Comparison of ENCODE assay signal across 1 cellular context in the genomic region with DNA sequence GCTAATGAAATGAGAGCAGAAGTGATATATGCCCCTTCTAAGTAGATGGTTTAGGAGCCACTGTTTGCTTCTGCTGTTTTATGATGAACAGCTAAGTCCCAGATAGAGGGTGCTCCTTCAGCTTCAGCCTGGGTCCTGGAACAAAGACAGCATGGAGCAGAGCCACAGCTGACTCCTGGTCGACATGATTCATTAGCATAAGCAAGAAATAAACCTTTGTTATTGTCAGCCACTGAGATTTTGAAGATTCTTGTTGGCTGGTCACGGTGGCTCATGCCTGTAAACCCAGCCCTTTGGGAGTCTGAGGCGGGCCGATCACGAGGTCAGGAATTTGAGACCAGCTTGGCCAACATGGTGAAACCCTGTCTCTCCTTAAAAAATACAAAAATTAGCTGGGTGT.
TF ChIP-seq lines count a peak whose summit lies in the region.

No MANE protein-coding gene starts in this region.

TF ChIP-seq in K562, 482 proteins besides CTCF, POLR2A, EP300 and RAD21 (continued from another document):
- TF ChIP-seq, protein P1, sequence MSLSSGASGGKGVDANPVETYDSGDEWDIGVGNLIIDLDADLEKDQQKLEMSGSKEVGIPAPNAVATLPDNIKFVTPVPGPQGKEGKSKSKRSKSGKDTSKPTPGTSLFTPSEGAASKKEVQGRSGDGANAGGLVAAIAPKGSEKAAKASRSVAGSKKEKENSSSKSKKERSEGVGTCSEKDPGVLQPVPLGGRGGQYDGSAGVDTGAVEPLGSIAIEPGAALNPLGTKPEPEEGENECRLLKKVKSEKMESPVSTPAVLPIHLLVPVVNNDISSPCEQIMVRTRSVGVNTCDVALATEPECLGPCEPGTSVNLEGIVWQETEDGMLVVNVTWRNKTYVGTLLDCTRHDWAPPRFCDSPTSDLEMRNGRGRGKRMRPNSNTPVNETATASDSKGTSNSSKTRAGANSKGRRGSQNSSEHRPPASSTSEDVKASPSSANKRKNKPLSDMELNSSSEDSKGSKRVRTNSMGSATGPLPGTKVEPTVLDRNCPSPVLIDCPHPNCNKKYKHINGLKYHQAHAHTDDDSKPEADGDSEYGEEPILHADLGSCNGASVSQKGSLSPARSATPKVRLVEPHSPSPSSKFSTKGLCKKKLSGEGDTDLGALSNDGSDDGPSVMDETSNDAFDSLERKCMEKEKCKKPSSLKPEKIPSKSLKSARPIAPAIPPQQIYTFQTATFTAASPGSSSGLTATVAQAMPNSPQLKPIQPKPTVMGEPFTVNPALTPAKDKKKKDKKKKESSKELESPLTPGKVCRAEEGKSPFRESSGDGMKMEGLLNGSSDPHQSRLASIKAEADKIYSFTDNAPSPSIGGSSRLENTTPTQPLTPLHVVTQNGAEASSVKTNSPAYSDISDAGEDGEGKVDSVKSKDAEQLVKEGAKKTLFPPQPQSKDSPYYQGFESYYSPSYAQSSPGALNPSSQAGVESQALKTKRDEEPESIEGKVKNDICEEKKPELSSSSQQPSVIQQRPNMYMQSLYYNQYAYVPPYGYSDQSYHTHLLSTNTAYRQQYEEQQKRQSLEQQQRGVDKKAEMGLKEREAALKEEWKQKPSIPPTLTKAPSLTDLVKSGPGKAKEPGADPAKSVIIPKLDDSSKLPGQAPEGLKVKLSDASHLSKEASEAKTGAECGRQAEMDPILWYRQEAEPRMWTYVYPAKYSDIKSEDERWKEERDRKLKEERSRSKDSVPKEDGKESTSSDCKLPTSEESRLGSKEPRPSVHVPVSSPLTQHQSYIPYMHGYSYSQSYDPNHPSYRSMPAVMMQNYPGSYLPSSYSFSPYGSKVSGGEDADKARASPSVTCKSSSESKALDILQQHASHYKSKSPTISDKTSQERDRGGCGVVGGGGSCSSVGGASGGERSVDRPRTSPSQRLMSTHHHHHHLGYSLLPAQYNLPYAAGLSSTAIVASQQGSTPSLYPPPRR (CRISPR knock-in tag; IDR thresholded peaks at IDR 0.05; ENCODE audit: borderline replicate concordance), result no peak
